1 cellular context compared by ENCODE assay signal in genomic region chr16:15599303-15600070, GRCh38.
TF ChIP-seq lines count a peak whose summit lies in the region.

No MANE protein-coding gene starts in this region.

TF ChIP-seq in GM23338, 12 proteins besides CTCF, POLR2A, EP300 and RAD21 (continued from another document):
- TF ChIP-seq, protein P1, sequence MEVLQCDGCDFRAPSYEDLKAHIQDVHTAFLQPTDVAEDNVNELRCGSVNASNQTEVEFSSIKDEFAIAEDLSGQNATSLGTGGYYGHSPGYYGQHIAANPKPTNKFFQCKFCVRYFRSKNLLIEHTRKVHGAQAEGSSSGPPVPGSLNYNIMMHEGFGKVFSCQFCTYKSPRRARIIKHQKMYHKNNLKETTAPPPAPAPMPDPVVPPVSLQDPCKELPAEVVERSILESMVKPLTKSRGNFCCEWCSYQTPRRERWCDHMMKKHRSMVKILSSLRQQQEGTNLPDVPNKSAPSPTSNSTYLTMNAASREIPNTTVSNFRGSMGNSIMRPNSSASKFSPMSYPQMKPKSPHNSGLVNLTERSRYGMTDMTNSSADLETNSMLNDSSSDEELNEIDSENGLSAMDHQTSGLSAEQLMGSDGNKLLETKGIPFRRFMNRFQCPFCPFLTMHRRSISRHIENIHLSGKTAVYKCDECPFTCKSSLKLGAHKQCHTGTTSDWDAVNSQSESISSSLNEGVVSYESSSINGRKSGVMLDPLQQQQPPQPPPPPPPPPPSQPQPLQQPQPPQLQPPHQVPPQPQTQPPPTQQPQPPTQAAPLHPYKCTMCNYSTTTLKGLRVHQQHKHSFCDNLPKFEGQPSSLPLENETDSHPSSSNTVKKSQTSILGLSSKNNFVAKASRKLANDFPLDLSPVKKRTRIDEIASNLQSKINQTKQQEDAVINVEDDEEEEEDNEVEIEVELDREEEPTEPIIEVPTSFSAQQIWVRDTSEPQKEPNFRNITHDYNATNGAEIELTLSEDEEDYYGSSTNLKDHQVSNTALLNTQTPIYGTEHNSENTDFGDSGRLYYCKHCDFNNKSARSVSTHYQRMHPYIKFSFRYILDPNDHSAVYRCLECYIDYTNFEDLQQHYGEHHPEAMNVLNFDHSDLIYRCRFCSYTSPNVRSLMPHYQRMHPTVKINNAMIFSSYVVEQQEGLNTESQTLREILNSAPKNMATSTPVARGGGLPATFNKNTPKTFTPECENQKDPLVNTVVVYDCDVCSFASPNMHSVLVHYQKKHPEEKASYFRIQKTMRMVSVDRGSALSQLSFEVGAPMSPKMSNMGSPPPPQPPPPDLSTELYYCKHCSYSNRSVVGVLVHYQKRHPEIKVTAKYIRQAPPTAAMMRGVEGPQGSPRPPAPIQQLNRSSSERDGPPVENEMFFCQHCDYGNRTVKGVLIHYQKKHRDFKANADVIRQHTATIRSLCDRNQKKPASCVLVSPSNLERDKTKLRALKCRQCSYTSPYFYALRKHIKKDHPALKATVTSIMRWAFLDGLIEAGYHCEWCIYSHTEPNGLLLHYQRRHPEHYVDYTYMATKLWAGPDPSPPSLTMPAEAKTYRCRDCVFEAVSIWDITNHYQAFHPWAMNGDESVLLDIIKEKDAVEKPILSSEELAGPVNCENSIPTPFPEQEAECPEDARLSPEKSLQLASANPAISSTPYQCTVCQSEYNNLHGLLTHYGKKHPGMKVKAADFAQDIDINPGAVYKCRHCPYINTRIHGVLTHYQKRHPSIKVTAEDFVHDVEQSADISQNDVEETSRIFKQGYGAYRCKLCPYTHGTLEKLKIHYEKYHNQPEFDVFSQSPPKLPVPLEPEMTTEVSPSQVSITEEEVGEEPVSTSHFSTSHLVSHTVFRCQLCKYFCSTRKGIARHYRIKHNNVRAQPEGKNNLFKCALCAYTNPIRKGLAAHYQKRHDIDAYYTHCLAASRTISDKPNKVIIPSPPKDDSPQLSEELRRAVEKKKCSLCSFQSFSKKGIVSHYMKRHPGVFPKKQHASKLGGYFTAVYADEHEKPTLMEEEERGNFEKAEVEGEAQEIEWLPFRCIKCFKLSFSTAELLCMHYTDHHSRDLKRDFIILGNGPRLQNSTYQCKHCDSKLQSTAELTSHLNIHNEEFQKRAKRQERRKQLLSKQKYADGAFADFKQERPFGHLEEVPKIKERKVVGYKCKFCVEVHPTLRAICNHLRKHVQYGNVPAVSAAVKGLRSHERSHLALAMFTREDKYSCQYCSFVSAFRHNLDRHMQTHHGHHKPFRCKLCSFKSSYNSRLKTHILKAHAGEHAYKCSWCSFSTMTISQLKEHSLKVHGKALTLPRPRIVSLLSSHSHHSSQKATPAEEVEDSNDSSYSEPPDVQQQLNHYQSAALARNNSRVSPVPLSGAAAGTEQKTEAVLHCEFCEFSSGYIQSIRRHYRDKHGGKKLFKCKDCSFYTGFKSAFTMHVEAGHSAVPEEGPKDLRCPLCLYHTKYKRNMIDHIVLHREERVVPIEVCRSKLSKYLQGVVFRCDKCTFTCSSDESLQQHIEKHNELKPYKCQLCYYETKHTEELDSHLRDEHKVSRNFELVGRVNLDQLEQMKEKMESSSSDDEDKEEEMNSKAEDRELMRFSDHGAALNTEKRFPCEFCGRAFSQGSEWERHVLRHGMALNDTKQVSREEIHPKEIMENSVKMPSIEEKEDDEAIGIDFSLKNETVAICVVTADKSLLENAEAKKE (CRISPR knock-in tag; IDR thresholded peaks at IDR 0.05): no peak
- no peak for TF ChIP-seq NANOG (IDR thresholded peaks at IDR 0.05; ENCODE audit: borderline replicate concordance)
- TF ChIP-seq ZNF114 (CRISPR knock-in tag; IDR thresholded peaks at IDR 0.05): no peak
- TF ChIP-seq STAT1 (IDR thresholded peaks at IDR 0.05; ENCODE audit: unreplicated experiment): no peak
- TF ChIP-seq ETS1 (IDR thresholded peaks at IDR 0.05): no peak
- no peak for TF ChIP-seq EZH2 (IDR thresholded peaks at IDR 0.05; ENCODE audit: low read depth, unreplicated experiment)
- TF ChIP-seq, protein P2, sequence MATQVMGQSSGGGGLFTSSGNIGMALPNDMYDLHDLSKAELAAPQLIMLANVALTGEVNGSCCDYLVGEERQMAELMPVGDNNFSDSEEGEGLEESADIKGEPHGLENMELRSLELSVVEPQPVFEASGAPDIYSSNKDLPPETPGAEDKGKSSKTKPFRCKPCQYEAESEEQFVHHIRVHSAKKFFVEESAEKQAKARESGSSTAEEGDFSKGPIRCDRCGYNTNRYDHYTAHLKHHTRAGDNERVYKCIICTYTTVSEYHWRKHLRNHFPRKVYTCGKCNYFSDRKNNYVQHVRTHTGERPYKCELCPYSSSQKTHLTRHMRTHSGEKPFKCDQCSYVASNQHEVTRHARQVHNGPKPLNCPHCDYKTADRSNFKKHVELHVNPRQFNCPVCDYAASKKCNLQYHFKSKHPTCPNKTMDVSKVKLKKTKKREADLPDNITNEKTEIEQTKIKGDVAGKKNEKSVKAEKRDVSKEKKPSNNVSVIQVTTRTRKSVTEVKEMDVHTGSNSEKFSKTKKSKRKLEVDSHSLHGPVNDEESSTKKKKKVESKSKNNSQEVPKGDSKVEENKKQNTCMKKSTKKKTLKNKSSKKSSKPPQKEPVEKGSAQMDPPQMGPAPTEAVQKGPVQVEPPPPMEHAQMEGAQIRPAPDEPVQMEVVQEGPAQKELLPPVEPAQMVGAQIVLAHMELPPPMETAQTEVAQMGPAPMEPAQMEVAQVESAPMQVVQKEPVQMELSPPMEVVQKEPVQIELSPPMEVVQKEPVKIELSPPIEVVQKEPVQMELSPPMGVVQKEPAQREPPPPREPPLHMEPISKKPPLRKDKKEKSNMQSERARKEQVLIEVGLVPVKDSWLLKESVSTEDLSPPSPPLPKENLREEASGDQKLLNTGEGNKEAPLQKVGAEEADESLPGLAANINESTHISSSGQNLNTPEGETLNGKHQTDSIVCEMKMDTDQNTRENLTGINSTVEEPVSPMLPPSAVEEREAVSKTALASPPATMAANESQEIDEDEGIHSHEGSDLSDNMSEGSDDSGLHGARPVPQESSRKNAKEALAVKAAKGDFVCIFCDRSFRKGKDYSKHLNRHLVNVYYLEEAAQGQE (IDR thresholded peaks at IDR 0.05; ENCODE audit: unreplicated experiment): no peak
- no peak for TF ChIP-seq CREB1 (CRISPR knock-in tag; IDR thresholded peaks at IDR 0.05; ENCODE audit: low read depth)
- no peak for TF ChIP-seq POLR2AphosphoS5 (IDR thresholded peaks at IDR 0.05; ENCODE audit: low read depth)
- TF ChIP-seq ZNF331 (CRISPR knock-in tag; IDR thresholded peaks at IDR 0.05; ENCODE audit: low read depth): no peak
- no peak for TF ChIP-seq JUNB (IDR thresholded peaks at IDR 0.05; ENCODE audit: unreplicated experiment)
TF ChIP-seq in GM23338: peak in this region for 0.
